Comparison of ENCODE assay signal across 8 cellular contexts in the genomic region with DNA sequence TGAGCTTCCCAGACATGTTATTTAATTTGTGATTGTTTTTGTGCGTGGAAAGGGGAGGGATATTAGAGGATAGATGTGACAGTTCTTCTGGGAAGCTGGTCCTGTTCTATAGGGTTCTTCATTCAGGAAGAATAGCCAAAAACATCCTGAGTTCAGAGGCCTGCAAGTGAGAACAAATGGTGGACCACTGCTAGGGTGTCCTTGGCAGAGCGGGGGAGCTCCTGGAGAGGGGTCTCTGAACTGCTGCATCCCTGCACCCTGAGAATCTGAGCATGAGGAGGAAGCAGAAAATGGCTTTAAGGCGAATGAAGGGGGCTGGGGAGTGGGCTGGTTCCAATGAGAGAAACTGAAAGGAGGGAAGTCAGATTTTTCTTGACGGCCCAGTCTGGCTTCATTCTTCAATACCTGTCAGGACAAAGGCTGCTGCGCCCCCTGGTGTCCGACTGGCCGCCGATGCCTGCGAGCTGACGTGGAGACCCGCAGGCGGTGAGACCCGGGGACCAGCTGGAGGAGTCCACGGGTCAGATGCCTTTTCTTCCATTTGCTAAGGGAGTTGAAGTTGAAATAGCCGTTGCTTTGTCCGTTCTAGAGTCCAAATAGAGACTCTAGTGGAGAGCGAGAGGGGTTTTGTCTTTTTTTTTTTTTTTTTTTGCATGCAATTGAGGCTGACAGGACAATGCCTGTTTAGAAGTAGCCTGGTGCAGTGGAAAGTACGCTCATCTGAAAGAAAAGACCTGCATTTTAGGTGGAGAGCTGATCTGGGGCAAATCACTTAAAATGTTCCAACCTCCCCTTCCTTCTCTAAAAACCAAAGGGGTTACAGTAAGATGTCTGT. TPM values are rescaled to one million over a fixed set of nuclear protein-coding genes. Genes with fewer than 3 reads are reported as not detected.
DNase-seq lines count a peak whose midpoint lies in the region; ATAC-seq and TF ChIP-seq lines count a peak whose summit lies in the region.

No MANE protein-coding gene starts in this region.

- ATAC-seq in GM19023 (IDR thresholded peaks at IDR 0.05; ENCODE audit: unreplicated experiment) (peak; percentile 88), HG03135 (IDR thresholded peaks at IDR 0.05; ENCODE audit: unreplicated experiment) (peak; percentile 84), right lobe of liver (peak; percentile 90 to 92 (median 91))

- peak overlapping the region; percentile 26 for H3K4me3 ChIP-seq in choroid plexus epithelial cell (ENCODE audit: low read depth, low read length)
- no peak overlapping the region for H3K4me3 ChIP-seq in right lobe of liver

- H3K36me3 ChIP-seq in right lobe of liver = no peaks in the 10 kb centered on the region

- peaks cover 0 to 14% of the 10 kb centered on the region in 2 donors for H3K27me3 ChIP-seq in right lobe of liver

- TF ChIP-seq CTCF in choroid plexus epithelial cell (conservative IDR thresholded peaks at IDR 0.05; ENCODE audit: low read depth, low read length) (peak; percentile 97), right lobe of liver (IDR thresholded peaks at IDR 0.05) (peak; percentile 84 to 95 (median 90))

- no peak for TF ChIP-seq POLR2A in right lobe of liver (IDR thresholded peaks at IDR 0.05)

- DNase-seq in AG20443 (ENCODE audit: low spot score) = peak; percentile 85
- DNase-seq in NCI-H226 = peak; percentile 59
- peak; percentile 88 for DNase-seq in activated CD4-positive, alpha-beta T cell treated with anti-CD3 and anti-CD28 coated beads for 48 hours
- DNase-seq in choroid plexus epithelial cell (ENCODE audit: low read depth) = peak; percentile 89
- peak; percentile 88 to 92 (median 90) for DNase-seq in right lobe of liver
- DNase-seq in stimulated activated CD4-positive, alpha-beta T cell treated with anti-CD3 and anti-CD28 coated beads, TNF-alpha, amount 100 ng/mL, for 1 hour (ENCODE audit: low read depth in 3 of 3, low spot score in 1 of 3) = peak; percentile 12 to 66 (median 17)

- H3K4me1 ChIP-seq in right lobe of liver = peaks cover 0 to 16% (median 8%) of the 10 kb centered on the region in 4 donors

- H3K27ac ChIP-seq in right lobe of liver = no peak overlapping the region

- WGBS in right lobe of liver (ENCODE audit: insufficient coverage, low coverage, low lambda C conversion rate, missing lambda C conversion rate) = 23% methylated on average over 11 of the region's 18 CpGs

- intact Hi-C loops in right lobe of liver (cut with DNase I) = loop anchor here in 1 of 2 donors (10.0 kb wide), 1 partner anchor 919 kb away; no protein-coding TSS in a partner anchor

- no peaks in the 10 kb centered on the region for H3K9me3 ChIP-seq in right lobe of liver

RNA-seq across cellular contexts. Expression of gene NFIB, which starts 39.5 kb away (rescaled TPM):
- 10 to 100 TPM; 23.0 to 45.3 (median 39.6) TPM for total RNA-seq in right lobe of liver

Comparison
In these comparisons a context has a peak if more than half of its experiments do, and no peak if none do; other contexts are left out.
1. DNase-seq: peak in every context shown above with its lines; median percentile 90 in right lobe of liver; 89 in choroid plexus epithelial cell; 88 in activated CD4-positive, alpha-beta T cell treated with anti-CD3 and anti-CD28 coated beads for 48 hours; 85 in AG20443; 59 in NCI-H226; 17 in stimulated activated CD4-positive, alpha-beta T cell treated with anti-CD3 and anti-CD28 coated beads, TNF-alpha, amount 100 ng/mL, for 1 hour.